ENCODE assay signal across 14 cellular contexts in the genomic region with DNA sequence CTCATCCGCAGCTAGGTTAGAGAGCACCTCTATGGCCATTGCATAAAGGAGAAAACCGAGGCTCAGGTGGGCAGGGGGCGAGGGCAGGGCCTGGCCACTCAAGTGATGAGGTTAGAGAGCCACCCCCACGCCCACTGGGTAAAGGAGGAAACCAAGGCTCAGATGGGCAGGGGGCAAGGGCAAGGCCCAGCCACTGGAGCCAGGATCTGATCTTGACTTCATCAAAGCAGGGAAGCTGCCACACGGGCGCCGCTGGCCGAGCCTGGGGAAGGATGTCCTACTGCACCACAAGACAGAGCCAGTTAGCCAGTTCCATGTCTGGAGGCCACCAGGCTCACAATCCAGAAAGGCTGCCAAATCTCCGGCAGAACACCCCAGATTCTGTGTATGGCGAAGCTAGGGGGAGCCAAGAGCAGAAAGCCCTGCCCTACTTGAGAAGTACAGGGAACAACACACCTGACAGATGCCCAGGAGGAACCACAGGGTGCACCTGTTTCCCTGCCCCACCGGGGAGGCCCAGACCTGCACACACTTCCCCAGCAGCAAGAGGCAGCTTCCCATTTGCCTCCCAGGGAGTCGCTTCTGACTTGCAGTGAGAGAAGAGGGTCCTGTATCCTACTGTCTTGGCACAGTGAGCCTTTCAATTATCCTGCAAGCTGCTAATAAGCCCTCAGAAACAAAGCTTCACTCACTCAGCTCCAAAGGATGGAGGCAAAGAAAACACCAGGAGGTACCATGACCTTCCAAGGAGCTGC.
DNase-seq lines count a peak whose midpoint lies in the region; ATAC-seq and TF ChIP-seq lines count a peak whose summit lies in the region.
"Had no signal": no experiment of that assay in that cellular context is flagged by ENCODE, and none has a peak within 500 bp of the region (broad histone marks: within the 10 kb centered on the region; RNA-seq: fewer than 3 reads in every experiment).

No MANE protein-coding gene starts in this region.

- 0 out of 2 replicates have a peak, but pooled peaks cover 8% of the 10 kb centered on the region for H3F3A ChIP-seq in GM23338 (replicated peaks; ENCODE audit: low read depth)

- H3K27ac Mint-ChIP-seq in CD14-positive monocyte (peak overlapping the region; percentile 48 to 93 (median 82)), GM23338 (no peak overlapping the region), nephron progenitor cell (peak overlapping the region; percentile 64)
- H3K27ac Mint-ChIP-seq in activated T-helper 1 cell treated with anti-CD3 and anti-CD28 coated beads, Interleukin-12 subunit alpha, Interleukin-12 subunit beta, Interleukin-2, Interleukin-4 antibody, amounts not matched to agents 30 ng/mL and 10 ng/mL and 1 ng/mL, durations not matched to agents 14 hours and 24 hours and 36 hours, result peak overlapping the region; percentile 42
- H3K27ac Mint-ChIP-seq in naive thymus-derived CD4-positive, alpha-beta T cell, result no peak overlapping the region
- H3K27ac Mint-ChIP-seq: CD4-positive, alpha-beta T cell had no signal

- H3K4me1 ChIP-seq in GM23338 (ENCODE audit: insufficient read depth), result peaks cover 24% of the 10 kb centered on the region
- no peaks in the 10 kb centered on the region for H3K4me1 ChIP-seq in naive thymus-derived CD4-positive, alpha-beta T cell (ENCODE audit: control insufficient read depth in 2 of 2, insufficient read depth in 2 of 2, low read length in 2 of 2)
- peaks cover 38% of the 10 kb centered on the region for H3K4me1 ChIP-seq in SJCRH30

- peaks cover 55% of the 10 kb centered on the region for H3K27me3 ChIP-seq in GM23338 (ENCODE audit: insufficient read depth)
- H3K27me3 ChIP-seq in naive thymus-derived CD4-positive, alpha-beta T cell (ENCODE audit: control insufficient read depth in 2 of 2, insufficient read depth in 2 of 2, low read length in 2 of 2), result no peaks in the 10 kb centered on the region
- H3K27me3 ChIP-seq in SJCRH30, result no peaks in the 10 kb centered on the region
- H3K27me3 ChIP-seq: brain microvascular endothelial cell had no signal

- POLR2A ChIA-PET in naive thymus-derived CD4-positive, alpha-beta T cell (lab: Charles Lee), result no interaction called here

- H4K20me1 ChIP-seq in GM23338 (replicated peaks; ENCODE audit: insufficient read depth), result peaks cover 57% of the 10 kb centered on the region

- peaks cover 18% of the 10 kb centered on the region for H3K79me2 ChIP-seq in GM23338 (replicated peaks; ENCODE audit: insufficient read depth)

- TF ChIP-seq CTCF in CD14-positive monocyte (IDR thresholded peaks at IDR 0.05), result no peak
- TF ChIP-seq CTCF in GM23338 (conservative IDR thresholded peaks at IDR 0.05; ENCODE audit: low read depth in 2 of 2), result 0 out of 4 replicates have a peak, but pooled peaks of 1 of the 2 experiments have one; percentile 1
- TF ChIP-seq CTCF in nephron progenitor cell (IDR thresholded peaks at IDR 0.05), result no peak

- DNase-seq in CD14-positive monocyte (ENCODE audit: low spot score) (no peak), GM23338 (ENCODE audit: low spot score) (no peak), nephron progenitor cell (no peak), SJCRH30 (no peak)
- no peak for DNase-seq in activated T-helper 1 cell treated with anti-CD3 and anti-CD28 coated beads, Interleukin-12 subunit alpha, Interleukin-12 subunit beta, Interleukin-2, Interleukin-4 antibody, amounts not matched to agents 30 ng/mL and 10 ng/mL and 1 ng/mL, durations not matched to agents 14 hours and 24 hours and 36 hours (ENCODE audit: low spot score)
- no peak for DNase-seq in naive thymus-derived CD4-positive, alpha-beta T cell
- DNase-seq in stimulated activated CD4-positive, alpha-beta T cell treated with anti-CD3 and anti-CD28 coated beads, Interleukin-4, amount 100 ng/mL, for 4 hours, result no peak
- DNase-seq: activated T-cell treated with anti-CD3 and anti-CD28 coated beads for 4 hours; brain microvascular endothelial cell; CD4-positive, alpha-beta T cell; hypothalamus; midbrain; NCI-H2029 had no signal

- H3K9me3 ChIP-seq in naive thymus-derived CD4-positive, alpha-beta T cell (ENCODE audit: control insufficient read depth in 2 of 3, low read length in 3 of 3), result no peaks in the 10 kb centered on the region
- no peaks in the 10 kb centered on the region for H3K9me3 ChIP-seq in SJCRH30 (replicated peaks)

- H3K4me3 Mint-ChIP-seq in CD14-positive monocyte, result peak overlapping the region in 1 of 2 donors; percentile 41
- 0 out of 3 replicates have a peak overlapping the region, but pooled peaks have one; percentile 45 for H3K4me3 Mint-ChIP-seq in GM23338
- peak overlapping the region; percentile 69 for H3K4me3 Mint-ChIP-seq in activated T-helper 1 cell treated with anti-CD3 and anti-CD28 coated beads, Interleukin-12 subunit alpha, Interleukin-12 subunit beta, Interleukin-2, Interleukin-4 antibody, amounts not matched to agents 30 ng/mL and 10 ng/mL and 1 ng/mL, durations not matched to agents 14 hours and 24 hours and 36 hours
- no peak overlapping the region for H3K4me3 Mint-ChIP-seq in nephron progenitor cell
- H3K4me3 Mint-ChIP-seq in naive thymus-derived CD4-positive, alpha-beta T cell, result no peak overlapping the region
- H3K4me3 Mint-ChIP-seq: CD4-positive, alpha-beta T cell had no signal

- H3K4me3 ChIP-seq in GM23338 (no peak overlapping the region), SJCRH30 (no peak overlapping the region)
- no peak overlapping the region for H3K4me3 ChIP-seq in naive thymus-derived CD4-positive, alpha-beta T cell (ENCODE audit: low read length)

- no peak overlapping the region for H3K27ac ChIP-seq in GM23338 (ENCODE audit: low read depth)
- no peak overlapping the region for H3K27ac ChIP-seq in naive thymus-derived CD4-positive, alpha-beta T cell (ENCODE audit: low read depth, low read length)
- H3K27ac ChIP-seq in SJCRH30, result no peak overlapping the region
- H3K27ac ChIP-seq: brain microvascular endothelial cell had no signal

- H2AFZ ChIP-seq in GM23338, result no peak overlapping the region

- peaks cover 48 to 49% of the 10 kb centered on the region in 2 donors for H3K36me3 Mint-ChIP-seq in CD14-positive monocyte
- H3K36me3 Mint-ChIP-seq in GM23338 (ENCODE audit: low read depth), result peaks cover 7% of the 10 kb centered on the region
- H3K36me3 Mint-ChIP-seq in activated T-helper 1 cell treated with anti-CD3 and anti-CD28 coated beads, Interleukin-12 subunit alpha, Interleukin-12 subunit beta, Interleukin-2, Interleukin-4 antibody, amounts not matched to agents 30 ng/mL and 10 ng/mL and 1 ng/mL, durations not matched to agents 14 hours and 24 hours and 36 hours (ENCODE audit: low read depth), result no peaks in the 10 kb centered on the region
- peaks cover 16% of the 10 kb centered on the region for H3K36me3 Mint-ChIP-seq in nephron progenitor cell (ENCODE audit: low read depth)
- no peaks in the 10 kb centered on the region for H3K36me3 Mint-ChIP-seq in naive thymus-derived CD4-positive, alpha-beta T cell

- ATAC-seq in GM23338 (peak; percentile 51), GM21423 (IDR thresholded peaks at IDR 0.05; ENCODE audit: unreplicated experiment) (no peak)
- ATAC-seq in naive thymus-derived CD4-positive, alpha-beta T cell, result no peak

- H3K4me1 Mint-ChIP-seq in CD14-positive monocyte (peaks cover 70% of the 10 kb centered on the region), GM23338 (peaks cover 50% of the 10 kb centered on the region), nephron progenitor cell (peaks cover 72% of the 10 kb centered on the region)
- peaks cover 15% of the 10 kb centered on the region for H3K4me1 Mint-ChIP-seq in activated T-helper 1 cell treated with anti-CD3 and anti-CD28 coated beads, Interleukin-12 subunit alpha, Interleukin-12 subunit beta, Interleukin-2, Interleukin-4 antibody, amounts not matched to agents 30 ng/mL and 10 ng/mL and 1 ng/mL, durations not matched to agents 14 hours and 24 hours and 36 hours (ENCODE audit: low read depth)
- H3K4me1 Mint-ChIP-seq in naive thymus-derived CD4-positive, alpha-beta T cell, result peaks cover 0 to 5% (median 0%) of the 10 kb centered on the region in 7 donors

- H3K27me3 Mint-ChIP-seq in CD14-positive monocyte (ENCODE audit: low read depth in 3 of 3) (peaks cover 0 to 3% (median 0%) of the 10 kb centered on the region in 3 donors), GM23338 (ENCODE audit: insufficient read depth, low read depth, poor library complexity) (peaks cover 69% of the 10 kb centered on the region), nephron progenitor cell (ENCODE audit: low read depth, poor library complexity) (peaks cover 6% of the 10 kb centered on the region)
- no peaks in the 10 kb centered on the region for H3K27me3 Mint-ChIP-seq in activated T-helper 1 cell treated with anti-CD3 and anti-CD28 coated beads, Interleukin-12 subunit alpha, Interleukin-12 subunit beta, Interleukin-2, Interleukin-4 antibody, amounts not matched to agents 30 ng/mL and 10 ng/mL and 1 ng/mL, durations not matched to agents 14 hours and 24 hours and 36 hours (ENCODE audit: insufficient read depth)
- H3K27me3 Mint-ChIP-seq in naive thymus-derived CD4-positive, alpha-beta T cell, result peaks cover 0 to 7% (median 3%) of the 10 kb centered on the region in 5 donors
- H3K27me3 Mint-ChIP-seq: CD4-positive, alpha-beta T cell had no signal

- H3K36me3 ChIP-seq in GM23338 (ENCODE audit: insufficient read depth) (no peaks in the 10 kb centered on the region), SJCRH30 (no peaks in the 10 kb centered on the region)
- no peaks in the 10 kb centered on the region for H3K36me3 ChIP-seq in naive thymus-derived CD4-positive, alpha-beta T cell (ENCODE audit: control insufficient read depth in 2 of 3, insufficient read depth in 3 of 3, low read length in 3 of 3)
- H3K36me3 ChIP-seq: brain microvascular endothelial cell had no signal

- H3K9me2 ChIP-seq in GM23338 (ENCODE audit: insufficient read depth), result no peaks in the 10 kb centered on the region

- no peaks in the 10 kb centered on the region for H3K9me3 Mint-ChIP-seq in CD14-positive monocyte
- H3K9me3 Mint-ChIP-seq in GM23338, result peaks cover 9% of the 10 kb centered on the region; the same call in 2 of the 3 replicates
- no peaks in the 10 kb centered on the region for H3K9me3 Mint-ChIP-seq in activated T-helper 1 cell treated with anti-CD3 and anti-CD28 coated beads, Interleukin-12 subunit alpha, Interleukin-12 subunit beta, Interleukin-2, Interleukin-4 antibody, amounts not matched to agents 30 ng/mL and 10 ng/mL and 1 ng/mL, durations not matched to agents 14 hours and 24 hours and 36 hours
- peaks cover 10% of the 10 kb centered on the region for H3K9me3 Mint-ChIP-seq in nephron progenitor cell
- peaks cover 0 to 4% (median 0%) of the 10 kb centered on the region in 11 donors for H3K9me3 Mint-ChIP-seq in naive thymus-derived CD4-positive, alpha-beta T cell
- H3K9me3 Mint-ChIP-seq: CD4-positive, alpha-beta T cell had no signal

- CTCF ChIA-PET in naive thymus-derived CD4-positive, alpha-beta T cell (lab: Charles Lee), result no interaction called here

- intact Hi-C loops in CD14-positive monocyte (cut with micrococcal nuclease), result loop anchor here (5.0 to 10.0 kb wide), 3 partner anchors 92 to 185 kb away; no protein-coding TSS in a partner anchor
- intact Hi-C loops in activated T-helper 1 cell treated with anti-CD3 and anti-CD28 coated beads, Interleukin-12 subunit alpha, Interleukin-12 subunit beta, Interleukin-2, Interleukin-4 antibody, amounts not matched to agents 30 ng/mL and 10 ng/mL and 1 ng/mL, durations not matched to agents 14 hours and 24 hours and 36 hours (cut with micrococcal nuclease), result loop anchor here (5.0 kb wide), 2 partner anchors 118 to 607 kb away; partner anchors contain the start of gene UPP1
- intact Hi-C loops in naive thymus-derived CD4-positive, alpha-beta T cell (cut with micrococcal nuclease), result no loop called here

- H3K4me2 ChIP-seq in GM23338, result peak overlapping the region; percentile 55

Comparison
In these comparisons a context has a peak if more than half of its experiments do, and no peak if none do; other contexts are left out.
1. H3K27ac Mint-ChIP-seq: peak in CD14-positive monocyte (7 of 7), activated T-helper 1 cell treated with anti-CD3 and anti-CD28 coated beads, Interleukin-12 subunit alpha, Interleukin-12 subunit beta, Interleukin-2, Interleukin-4 antibody, amounts not matched to agents 30 ng/mL and 10 ng/mL and 1 ng/mL, durations not matched to agents 14 hours and 24 hours and 36 hours (single experiment) and nephron progenitor cell (single experiment); none in GM23338 (single experiment) and naive thymus-derived CD4-positive, alpha-beta T cell (0 of 9).
2. H3K4me3 Mint-ChIP-seq: peak in GM23338 (single experiment) and activated T-helper 1 cell treated with anti-CD3 and anti-CD28 coated beads, Interleukin-12 subunit alpha, Interleukin-12 subunit beta, Interleukin-2, Interleukin-4 antibody, amounts not matched to agents 30 ng/mL and 10 ng/mL and 1 ng/mL, durations not matched to agents 14 hours and 24 hours and 36 hours (single experiment); none in nephron progenitor cell (single experiment) and naive thymus-derived CD4-positive, alpha-beta T cell (0 of 10).
3. intact Hi-C loops: an anchor here in CD14-positive monocyte (5.0 to 10.0 kb wide) and activated T-helper 1 cell treated with anti-CD3 and anti-CD28 coated beads, Interleukin-12 subunit alpha, Interleukin-12 subunit beta, Interleukin-2, Interleukin-4 antibody, amounts not matched to agents 30 ng/mL and 10 ng/mL and 1 ng/mL, durations not matched to agents 14 hours and 24 hours and 36 hours (5.0 kb wide); none called in naive thymus-derived CD4-positive, alpha-beta T cell.